In genomic region chr3:128313936-128314335, GRCh38 we compare ENCODE assay signal across 15 cellular contexts.
DNase-seq lines count a peak whose midpoint lies in the region; TF ChIP-seq lines count a peak whose summit lies in the region.
"Had no signal": no experiment of that assay in that cellular context is flagged by ENCODE, and none has a peak within 500 bp of the region (broad histone marks: within the 10 kb centered on the region; RNA-seq: fewer than 3 reads in every experiment).

No MANE protein-coding gene starts in this region.

- H3K36me3 Mint-ChIP-seq in activated naive CD4-positive, alpha-beta T cell treated with anti-CD3 and anti-CD28 coated beads, Interleukin-2, amount 50 U/mL, for 24 hours = peaks cover 16% of the 10 kb centered on the region

- no peaks in the 10 kb centered on the region for H3K36me3 ChIP-seq in left ventricle myocardium inferior
- H3K36me3 ChIP-seq: SJSA1 had no signal

- intact Hi-C loops in left ventricle myocardium inferior (cut with micrococcal nuclease) = loop anchor here (10.0 kb wide), 1 partner anchor 139 kb away; no protein-coding TSS in a partner anchor

- H3K27me3 Mint-ChIP-seq in activated naive CD4-positive, alpha-beta T cell treated with anti-CD3 and anti-CD28 coated beads, Interleukin-2, amount 50 U/mL, for 24 hours = no peaks in the 10 kb centered on the region

- TF ChIP-seq CTCF in left ventricle myocardium inferior (IDR thresholded peaks at IDR 0.05; ENCODE audit: borderline replicate concordance) = no peak

- H3K4me3 Mint-ChIP-seq in activated naive CD4-positive, alpha-beta T cell treated with anti-CD3 and anti-CD28 coated beads, Interleukin-2, amount 50 U/mL, for 24 hours = no peak overlapping the region

- H3K9me3 ChIP-seq in left ventricle myocardium inferior (replicated peaks) = no peaks in the 10 kb centered on the region
- H3K9me3 ChIP-seq: SJSA1 had no signal

- H3K27ac ChIP-seq in left ventricle myocardium inferior (replicated peaks) = no peak overlapping the region
- H3K27ac ChIP-seq: KMS-11, SJSA1 had no signal

- peaks cover 49% of the 10 kb centered on the region for H3K4me1 ChIP-seq in left ventricle myocardium inferior
- H3K4me1 ChIP-seq: SJSA1 had no signal

- peaks cover 77% of the 10 kb centered on the region for H3K4me1 Mint-ChIP-seq in activated naive CD4-positive, alpha-beta T cell treated with anti-CD3 and anti-CD28 coated beads, Interleukin-2, amount 50 U/mL, for 24 hours

- H3K4me3 ChIP-seq in left ventricle myocardium inferior = no peak overlapping the region
- H3K4me3 ChIP-seq: SJSA1 had no signal

- H3K27ac Mint-ChIP-seq in activated naive CD4-positive, alpha-beta T cell treated with anti-CD3 and anti-CD28 coated beads, Interleukin-2, amount 50 U/mL, for 24 hours = peak overlapping the region; percentile 32

- H3K27me3 ChIP-seq in left ventricle myocardium inferior (ENCODE audit: low read depth) = no peaks in the 10 kb centered on the region
- H3K27me3 ChIP-seq: SJSA1 had no signal

- no peaks in the 10 kb centered on the region for H3K9me3 Mint-ChIP-seq in activated naive CD4-positive, alpha-beta T cell treated with anti-CD3 and anti-CD28 coated beads, Interleukin-2, amount 50 U/mL, for 24 hours

- DNase-seq in DMS79 treated with DMSO at 0.1 percent for 48 hours (lab: John Stamatoyannopoulos, UW) (peak; percentile 10), DMS79 (lab: John Stamatoyannopoulos, UW) (no peak), ecto neural progenitor cell (ENCODE audit: low spot score) (peak; percentile 15), left ventricle myocardium inferior (no peak), SHP77 (lab: John Stamatoyannopoulos, UW) (no peak)
- no peak for DNase-seq in activated naive CD4-positive, alpha-beta T cell treated with anti-CD3 and anti-CD28 coated beads, Interleukin-2, amount 50 U/mL, for 16 hours
- no peak for DNase-seq in effector CD8-positive, alpha-beta T cell (lab: John Stamatoyannopoulos, UW)
- DNase-seq: MM.1S, NCI-H1417, NCI-H1930, RPMI8226, SW 1271 had no signal

Comparison
In these comparisons a context has a peak if more than half of its experiments do, and no peak if none do; other contexts are left out.
1. DNase-seq: peak in DMS79 treated with DMSO at 0.1 percent for 48 hours (single experiment) and ecto neural progenitor cell (single experiment); none in DMS79 (single experiment), activated naive CD4-positive, alpha-beta T cell treated with anti-CD3 and anti-CD28 coated beads, Interleukin-2, amount 50 U/mL, for 16 hours (single experiment), effector CD8-positive, alpha-beta T cell (single experiment), left ventricle myocardium inferior (single experiment) and SHP77 (0 of 2).